Comparison of ENCODE assay signal across 8 cellular contexts in the genomic region with DNA sequence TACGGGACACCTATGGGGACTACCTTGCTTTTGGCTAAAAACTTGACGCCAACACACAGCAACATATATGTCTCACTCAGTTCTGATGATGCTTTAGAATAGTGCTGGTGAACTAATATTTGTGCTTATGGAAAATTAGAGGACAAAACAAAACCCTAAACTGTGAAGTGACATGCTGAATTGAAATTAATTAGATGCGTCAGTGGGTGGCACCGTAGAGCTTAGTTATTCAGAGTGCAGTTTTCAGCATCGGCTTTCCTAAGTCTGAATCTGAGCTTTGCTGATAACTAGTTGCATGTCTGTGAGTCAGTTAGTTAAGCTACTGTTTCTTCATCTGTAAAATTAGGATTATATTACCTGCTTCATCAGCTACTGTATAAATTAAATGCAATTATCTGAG.
DNase-seq lines count a peak whose midpoint lies in the region; ATAC-seq and TF ChIP-seq lines count a peak whose summit lies in the region.

No MANE protein-coding gene starts in this region.

- no peaks in the 10 kb centered on the region for H3K9me3 ChIP-seq in tibial artery

- H3K27ac Mint-ChIP-seq in chondrocyte (ENCODE audit: unreplicated experiment), result no peak overlapping the region
- H3K27ac Mint-ChIP-seq in effector memory CD8-positive, alpha-beta T cell, result no peak overlapping the region

- H3K4me3 Mint-ChIP-seq in chondrocyte (ENCODE audit: unreplicated experiment), result no peak overlapping the region
- H3K4me3 Mint-ChIP-seq in effector memory CD8-positive, alpha-beta T cell, result no peak overlapping the region

- DNase-seq in NCI-H2171 treated with DMSO at 0.1 percent for 48 hours (lab: John Stamatoyannopoulos, UW) (peak; percentile 21), NCI-H2171 (lab: John Stamatoyannopoulos, UW) (no peak), chondrocyte (ENCODE audit: low spot score) (no peak), skeletal muscle cell (ENCODE audit: low read depth) (peak; percentile 3), tibial artery (no peak)
- DNase-seq in Jurkat, Clone E6-1 (ENCODE audit: low read depth, low spot score), result peak; percentile 7
- DNase-seq in effector memory CD8-positive, alpha-beta T cell, result no peak

- TF ChIP-seq CTCF in chondrocyte (IDR thresholded peaks at IDR 0.05) (peak; percentile 66), tibial artery (IDR thresholded peaks at IDR 0.05) (no peak)

- no peak overlapping the region for H3K4me3 ChIP-seq in Jurkat, Clone E6-1 (ENCODE audit: low read length)
- no peak overlapping the region for H3K4me3 ChIP-seq in skeletal muscle cell (ENCODE audit: low read depth, low read length)
- H3K4me3 ChIP-seq in tibial artery, result no peak overlapping the region

- no peak for ATAC-seq in GM19452 (IDR thresholded peaks at IDR 0.05; ENCODE audit: unreplicated experiment)
- ATAC-seq in effector memory CD8-positive, alpha-beta T cell (replicated peaks), result no peak

- H3K9me3 Mint-ChIP-seq in chondrocyte (ENCODE audit: low read depth), result no peaks in the 10 kb centered on the region
- H3K9me3 Mint-ChIP-seq in effector memory CD8-positive, alpha-beta T cell, result peaks cover 11 to 17% of the 10 kb centered on the region in 2 donors

- H3K36me3 Mint-ChIP-seq in chondrocyte (ENCODE audit: low read depth), result no peaks in the 10 kb centered on the region
- H3K36me3 Mint-ChIP-seq in effector memory CD8-positive, alpha-beta T cell (ENCODE audit: insufficient read depth), result no peaks in the 10 kb centered on the region

- H3K27ac ChIP-seq in tibial artery, result no peak overlapping the region

- no peaks in the 10 kb centered on the region for H3K27me3 ChIP-seq in tibial artery

- H3K4me1 Mint-ChIP-seq in chondrocyte (ENCODE audit: low read depth), result no peaks in the 10 kb centered on the region
- no peaks in the 10 kb centered on the region for H3K4me1 Mint-ChIP-seq in effector memory CD8-positive, alpha-beta T cell (ENCODE audit: low read depth in 2 of 2)

- H3K36me3 ChIP-seq in tibial artery, result no peaks in the 10 kb centered on the region

- intact Hi-C loops in tibial artery (cut with DNase I; ENCODE audit: low total_unique reads), result no loop called here

- H3K4me1 ChIP-seq in tibial artery, result no peaks in the 10 kb centered on the region

- no peaks in the 10 kb centered on the region for H3K27me3 Mint-ChIP-seq in chondrocyte (ENCODE audit: low read depth)
- no peaks in the 10 kb centered on the region for H3K27me3 Mint-ChIP-seq in effector memory CD8-positive, alpha-beta T cell

Comparison
In these comparisons a context has a peak if more than half of its experiments do, and no peak if none do; other contexts are left out.
1. DNase-seq: peak in NCI-H2171 treated with DMSO at 0.1 percent for 48 hours (single experiment), Jurkat, Clone E6-1 (single experiment) and skeletal muscle cell (single experiment); none in NCI-H2171 (single experiment), chondrocyte (single experiment), tibial artery (0 of 2) and effector memory CD8-positive, alpha-beta T cell (0 of 3).